6 cellular contexts compared by ENCODE assay signal in the genomic region with DNA sequence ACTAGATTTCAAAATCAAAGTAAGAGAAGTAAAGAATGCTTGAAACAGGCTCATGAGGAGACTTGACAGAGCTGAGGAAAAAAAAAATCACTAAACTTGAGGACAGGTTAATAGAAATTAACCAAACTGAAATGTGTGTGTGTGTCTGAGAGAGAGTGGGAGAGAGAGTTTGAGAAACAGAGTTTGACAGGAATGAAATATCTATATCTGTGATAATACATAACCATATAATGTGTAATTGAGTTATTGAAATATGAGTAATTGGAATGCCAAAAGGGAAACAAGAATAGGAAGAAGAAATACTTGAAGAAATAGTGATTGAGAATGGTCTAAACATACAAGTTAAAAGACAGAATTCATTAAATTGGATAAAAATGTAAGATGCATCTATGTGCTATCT.
"Had no signal": no experiment of that assay in that cellular context is flagged by ENCODE, and none has a peak within 500 bp of the region (broad histone marks: within the 10 kb centered on the region; RNA-seq: fewer than 3 reads in every experiment).

No MANE protein-coding gene starts in this region.

- ATAC-seq: HepG2, K562 had no signal

- H3K4me3 ChIP-seq: K562 had no signal

- H3K27ac ChIP-seq: HL-60 had no signal

- DNase-seq: IMR-90, KBM-7, KG1 had no signal
